Comparison of ENCODE assay signal across 8 cellular contexts in the genomic region with DNA sequence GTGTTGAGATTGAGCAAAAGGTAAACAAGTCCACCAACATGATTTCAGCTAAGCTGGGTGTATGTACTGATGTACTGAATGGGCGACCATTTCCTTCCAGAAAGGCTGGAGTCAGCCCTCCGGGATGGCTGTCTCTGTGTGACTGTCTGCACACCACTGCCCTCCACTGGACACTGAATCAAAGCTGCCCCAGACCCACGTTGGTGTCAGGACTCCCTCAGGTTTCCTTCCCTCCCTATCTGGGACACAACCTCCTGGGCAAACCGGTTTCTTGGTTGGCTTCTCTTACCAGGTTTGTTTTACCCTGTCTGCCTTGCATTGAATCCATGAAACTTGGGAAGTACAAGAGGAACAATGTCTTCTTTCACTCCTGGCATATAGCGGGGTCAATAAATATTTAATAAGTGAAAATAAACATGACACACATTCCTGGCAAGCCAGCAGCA. TPM values are rescaled to one million over a fixed set of nuclear protein-coding genes. Genes with fewer than 3 reads are reported as not detected.
A peak's percentile ranks its signal among the peaks of the same experiment; 100 is the strongest.
DNase-seq lines count a peak whose midpoint lies in the region; ATAC-seq and TF ChIP-seq lines count a peak whose summit lies in the region.

No MANE protein-coding gene starts in this region.

- no peaks in the 10 kb centered on the region for H3K9me2 ChIP-seq in OCI-LY1 (ENCODE audit: low read depth, low read length)

- DNase-seq in AG08396 (ENCODE audit: low spot score) (peak; percentile 77), KBM-7 (peak; percentile 78), T47D (ENCODE audit: low read depth in 1 of 2, low spot score in 1 of 2) (peak; percentile 83 to 99), islet precursor cell (peak; percentile 98)

- TF ChIP-seq CTCF in OCI-LY1 (IDR thresholded peaks at IDR 0.05; ENCODE audit: low read length), result peak; percentile 66

- H3K9me3 ChIP-seq in OCI-LY1 (ENCODE audit: low read length) (no peaks in the 10 kb centered on the region), skeletal muscle satellite cell (replicated peaks; ENCODE audit: low read length) (no peaks in the 10 kb centered on the region)

- ATAC-seq in GM18502 (IDR thresholded peaks at IDR 0.05; ENCODE audit: poor library complexity, unreplicated experiment) (peak; percentile 44), GM21526 (IDR thresholded peaks at IDR 0.05; ENCODE audit: low FRiP score, unreplicated experiment) (no peak)

- H3K27me3 ChIP-seq in OCI-LY1 (ENCODE audit: insufficient read depth, low read length) (no peaks in the 10 kb centered on the region; the same call in 1 of the 2 replicates), skeletal muscle satellite cell (ENCODE audit: control insufficient read depth, insufficient read depth, low read length) (no peaks in the 10 kb centered on the region)

- H3K36me3 ChIP-seq in OCI-LY1 (ENCODE audit: insufficient read depth, low read length) (no peaks in the 10 kb centered on the region), skeletal muscle satellite cell (ENCODE audit: insufficient read depth, low read length) (no peaks in the 10 kb centered on the region)

- H3K4me3 ChIP-seq in OCI-LY1 (ENCODE audit: low read depth, low read length, poor library complexity, severe bottlenecking), result no peak overlapping the region
- no peak overlapping the region for H3K4me3 ChIP-seq in skeletal muscle satellite cell (ENCODE audit: low read length)

- in situ Hi-C loops in KBM-7 (cut with MboI; ENCODE audit: low pct_unique_long_range_greater_than_20kb, low sequenced_read_pairs), result no loop called here
- in situ Hi-C loops in T47D (cut with HindIII; ENCODE audit: low pct_unique_long_range_greater_than_20kb, low sequenced_read_pairs), result no loop called here

- H2AFZ ChIP-seq in OCI-LY1 (ENCODE audit: low read length), result no peak overlapping the region

- H3K4me1 ChIP-seq in OCI-LY1 (ENCODE audit: insufficient read depth, low read length, severe bottlenecking) (peaks cover 6% of the 10 kb centered on the region), skeletal muscle satellite cell (ENCODE audit: control insufficient read depth, insufficient read depth, low read length) (peaks cover 45% of the 10 kb centered on the region)

- no peaks in the 10 kb centered on the region for H3K79me2 ChIP-seq in OCI-LY1 (ENCODE audit: insufficient read depth, low read length)

- no peak overlapping the region for H3K9ac ChIP-seq in OCI-LY1 (ENCODE audit: low read length)
- H3K9ac ChIP-seq in skeletal muscle satellite cell (ENCODE audit: low read depth, low read length), result peak overlapping the region; percentile 26

- H3K27ac ChIP-seq in OCI-LY1 (ENCODE audit: low read depth, low read length, poor library complexity, severe bottlenecking), result no peak overlapping the region

- H3K4me2 ChIP-seq in OCI-LY1 (ENCODE audit: low read length) (no peak overlapping the region), skeletal muscle satellite cell (ENCODE audit: low read length) (peak overlapping the region; percentile 13)

- no peaks in the 10 kb centered on the region for H3F3A ChIP-seq in OCI-LY1 (ENCODE audit: insufficient read depth, low read length)

- H4K20me1 ChIP-seq in OCI-LY1 (ENCODE audit: insufficient read depth, low read length), result no peaks in the 10 kb centered on the region

RNA-seq across cellular contexts. Expression of a gene that starts 5.3 kb away (rescaled TPM):
- 202 and 253 TPM in 2 replicates for total RNA-seq in skeletal muscle satellite cell (2012; rRNA removed)

RNA-seq across cellular contexts. Expression of a gene that starts 37.6 kb away (rescaled TPM):
- 16.4 and 33.5 TPM in 2 replicates for total RNA-seq in skeletal muscle satellite cell (2012; rRNA removed)
